ENCODE assay signal across 33 cellular contexts in the genomic region with DNA sequence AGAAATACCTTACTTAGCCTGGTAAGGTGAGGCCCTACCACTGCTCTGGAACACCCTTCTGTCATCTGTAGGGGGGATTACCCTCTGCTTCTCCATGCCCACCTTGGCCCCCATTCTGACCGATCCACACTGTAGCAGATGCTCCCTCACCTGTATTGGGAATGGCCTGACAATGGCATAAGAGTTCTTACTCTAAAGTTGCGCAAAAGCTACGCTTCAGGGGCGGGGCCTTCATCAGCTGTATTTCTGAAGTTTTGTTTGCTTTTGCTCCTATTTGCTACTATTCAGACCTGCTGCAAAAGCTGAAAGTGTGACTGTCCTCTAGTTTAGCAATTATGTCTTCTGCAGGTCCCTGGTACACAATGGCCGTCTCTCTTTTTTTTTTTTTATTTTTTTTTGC.
DNase-seq lines count a peak whose midpoint lies in the region; ATAC-seq, FAIRE-seq and TF ChIP-seq lines count a peak whose summit lies in the region.
"Had no signal": no experiment of that assay in that cellular context is flagged by ENCODE, and none has a peak within 500 bp of the region (broad histone marks: within the 10 kb centered on the region; RNA-seq: fewer than 3 reads in every experiment).

No MANE protein-coding gene starts in this region.

- ATAC-seq in left lung = peak; percentile 53
- ATAC-seq in activated T-helper 17 cell treated with anti-CD3 and anti-CD28 coated beads, Interleukin-2, amount 50 U/mL, for 72 hours (replicated peaks) = no peak
- ATAC-seq: A549; CD8-positive, alpha-beta T cell had no signal

- H3K27me3 Mint-ChIP-seq in activated T-helper 17 cell treated with anti-CD3 and anti-CD28 coated beads, Interleukin-2, amount 50 U/mL, for 72 hours = no peaks in the 10 kb centered on the region
- H3K27me3 Mint-ChIP-seq: CD4-positive, alpha-beta T cell had no signal

- H3K27me3 ChIP-seq in bronchial epithelial cell (ENCODE audit: control insufficient read depth, insufficient read depth, low read length) (no peaks in the 10 kb centered on the region), left lung (peaks cover 0 to 6% of the 10 kb centered on the region in 2 donors)
- H3K27me3 ChIP-seq: BE2C had no signal

- H3K27ac ChIP-seq in left lung = no peak overlapping the region
- H3K27ac ChIP-seq: 22Rv1; A549; BLaER1; BLaER1 treated with 17β-estradiol and CSF1 and Interleukin-3, amounts not matched to agents 10 nM and 100 nM; C4-2B had no signal

- intact Hi-C loops in left lung (cut with DNase I) = no loop called here

- H3K4me1 Mint-ChIP-seq in activated T-helper 17 cell treated with anti-CD3 and anti-CD28 coated beads, Interleukin-2, amount 50 U/mL, for 72 hours = no peaks in the 10 kb centered on the region
- H3K4me1 Mint-ChIP-seq: B cell; CD14-positive monocyte; CD4-positive, alpha-beta memory T cell; CD4-positive, CD25-positive, alpha-beta regulatory T cell; CD8-positive, alpha-beta memory T cell had no signal

- no peaks in the 10 kb centered on the region for H3K9me3 Mint-ChIP-seq in activated T-helper 17 cell treated with anti-CD3 and anti-CD28 coated beads, Interleukin-2, amount 50 U/mL, for 72 hours
- H3K9me3 Mint-ChIP-seq: CD4-positive, alpha-beta T cell; CD4-positive, CD25-positive, alpha-beta regulatory T cell; CD8-positive, alpha-beta memory T cell had no signal

- FAIRE-seq in bronchial epithelial cell (lab: Jason Lieb, UNC) = peak; percentile 66
- FAIRE-seq: A204.1, D721Med had no signal

- H3K9me3 ChIP-seq in left lung = no peaks in the 10 kb centered on the region
- H3K9me3 ChIP-seq: A549; BE2C; BLaER1; BLaER1 treated with 17β-estradiol and CSF1 and Interleukin-3, amounts not matched to agents 10 nM and 100 nM; Caco-2 had no signal

- DNase-seq in bronchial epithelial cell (ENCODE audit: low read depth) (no peak), left lung (no peak)
- no peak for DNase-seq in stimulated activated CD8-positive, alpha-beta memory T cell treated with anti-CD3 and anti-CD28 coated beads, Interleukin-4, amount 100 ng/mL, for 48 hours
- DNase-seq: 8988T; ACHN; AML-193; BE2C; C1 segment of cervical spinal cord; Caco-2; Calu3; CD4-positive, alpha-beta memory T cell; CD4-positive, alpha-beta T cell; CD4-positive, CD25-positive, alpha-beta regulatory T cell; CD8-positive, alpha-beta memory T cell; CD8-positive, alpha-beta T cell; COR-L47; DMS 273 treated with DMSO at 0.1 percent for 48 hours; DMS153; DMS53; DMS79; DMS79 treated with DMSO at 0.1 percent for 48 hours; DND-41; EL had no signal

- no peak overlapping the region for H3K27ac Mint-ChIP-seq in activated T-helper 17 cell treated with anti-CD3 and anti-CD28 coated beads, Interleukin-2, amount 50 U/mL, for 72 hours
- H3K27ac Mint-ChIP-seq: B cell; CD14-positive monocyte; CD4-positive, alpha-beta memory T cell; CD4-positive, alpha-beta T cell; CD4-positive, CD25-positive, alpha-beta regulatory T cell; CD8-positive, alpha-beta memory T cell; CD8-positive, alpha-beta T cell had no signal

- H3K36me3 ChIP-seq in bronchial epithelial cell (ENCODE audit: control insufficient read depth, insufficient read depth, low read length) (no peaks in the 10 kb centered on the region), left lung (no peaks in the 10 kb centered on the region)
- H3K36me3 ChIP-seq: BE2C; BLaER1; BLaER1 treated with 17β-estradiol and CSF1 and Interleukin-3, amounts not matched to agents 10 nM and 100 nM had no signal

- no peaks in the 10 kb centered on the region for H3K36me3 Mint-ChIP-seq in activated T-helper 17 cell treated with anti-CD3 and anti-CD28 coated beads, Interleukin-2, amount 50 U/mL, for 72 hours (ENCODE audit: low read depth)
- H3K36me3 Mint-ChIP-seq: CD14-positive monocyte; CD4-positive, alpha-beta memory T cell; CD4-positive, CD25-positive, alpha-beta regulatory T cell; CD8-positive, alpha-beta memory T cell; CD8-positive, alpha-beta T cell had no signal

- H3K4me3 Mint-ChIP-seq in activated T-helper 17 cell treated with anti-CD3 and anti-CD28 coated beads, Interleukin-2, amount 50 U/mL, for 72 hours = no peak overlapping the region
- H3K4me3 Mint-ChIP-seq: B cell; CD14-positive monocyte; CD4-positive, alpha-beta memory T cell; CD4-positive, alpha-beta T cell; CD4-positive, CD25-positive, alpha-beta regulatory T cell; CD8-positive, alpha-beta memory T cell; CD8-positive, alpha-beta T cell had no signal

- no peak for TF ChIP-seq CTCF in bronchial epithelial cell (IDR thresholded peaks at IDR 0.05; ENCODE audit: insufficient read depth, low read length, severe bottlenecking)
- no peak for TF ChIP-seq CTCF in left lung (IDR thresholded peaks at IDR 0.05)

- H3K4me3 ChIP-seq in bronchial epithelial cell (ENCODE audit: low read depth, low read length) (no peak overlapping the region), left lung (no peak overlapping the region)
- H3K4me3 ChIP-seq: A549; BLaER1; BLaER1 treated with 17β-estradiol and CSF1 and Interleukin-3, amounts not matched to agents 10 nM and 100 nM had no signal

- H3K4me1 ChIP-seq in left lung = no peaks in the 10 kb centered on the region
- H3K4me1 ChIP-seq: A549; BLaER1; BLaER1 treated with 17β-estradiol and CSF1 and Interleukin-3, amounts not matched to agents 10 nM and 100 nM; Caco-2 had no signal
